ENCODE assay signal across 1 cellular context in the genomic region with DNA sequence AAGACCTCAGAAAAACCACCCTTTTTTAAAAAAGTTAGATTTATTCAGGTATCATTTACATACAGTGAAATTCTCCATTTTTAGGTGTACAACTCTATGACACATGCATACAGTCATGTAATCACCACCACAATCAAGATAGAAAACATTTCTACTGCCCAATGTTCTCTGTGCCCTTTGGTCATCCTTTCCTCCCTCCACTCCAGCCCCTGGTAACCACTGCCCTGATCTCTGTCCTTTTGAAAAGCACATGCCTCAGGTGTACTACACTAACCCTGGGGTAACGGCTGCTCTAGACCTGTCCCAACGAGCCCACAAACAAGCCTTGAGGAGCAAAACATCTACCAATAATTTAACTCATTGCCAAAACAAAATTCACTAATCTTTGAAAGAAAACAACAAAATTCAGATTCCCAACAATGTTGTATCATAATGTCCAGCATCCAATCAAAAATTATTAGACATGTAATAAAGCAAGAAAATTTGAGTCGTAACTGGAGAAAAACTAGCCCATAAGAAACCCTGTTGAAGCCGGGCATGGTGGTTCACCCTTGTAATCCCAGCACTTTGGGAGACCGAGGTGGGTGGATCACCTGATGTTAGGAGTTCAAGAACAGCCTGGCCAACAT.
TF ChIP-seq lines count a peak whose summit lies in the region.

No MANE protein-coding gene starts in this region.

TF ChIP-seq in liver, 16 proteins besides CTCF, POLR2A, EP300 and RAD21 (continued from another document):
- TF ChIP-seq, protein P1, sequence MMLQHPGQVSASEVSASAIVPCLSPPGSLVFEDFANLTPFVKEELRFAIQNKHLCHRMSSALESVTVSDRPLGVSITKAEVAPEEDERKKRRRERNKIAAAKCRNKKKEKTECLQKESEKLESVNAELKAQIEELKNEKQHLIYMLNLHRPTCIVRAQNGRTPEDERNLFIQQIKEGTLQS (IDR thresholded peaks at IDR 0.05): no peak
- no peak for TF ChIP-seq FOXA1 (IDR thresholded peaks at IDR 0.05)
- TF ChIP-seq HNF4A (conservative IDR thresholded peaks at IDR 0.05): peak; percentile 74 to 94
- TF ChIP-seq, protein P2, sequence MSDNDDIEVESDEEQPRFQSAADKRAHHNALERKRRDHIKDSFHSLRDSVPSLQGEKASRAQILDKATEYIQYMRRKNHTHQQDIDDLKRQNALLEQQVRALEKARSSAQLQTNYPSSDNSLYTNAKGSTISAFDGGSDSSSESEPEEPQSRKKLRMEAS (IDR thresholded peaks at IDR 0.05): peak; percentile 90
- TF ChIP-seq FOXA2 (IDR thresholded peaks at IDR 0.05): peak; percentile 51
- no peak for TF ChIP-seq REST (IDR thresholded peaks at IDR 0.05)
- TF ChIP-seq RXRA (IDR thresholded peaks at IDR 0.05): peak; percentile 70 to 96
- no peak for TF ChIP-seq GABPA (IDR thresholded peaks at IDR 0.05 in 1 of 2, conservative IDR thresholded peaks at IDR 0.05 in 1 of 2)
- TF ChIP-seq TAF1 (conservative IDR thresholded peaks at IDR 0.05): no peak
- peak; percentile 78 for TF ChIP-seq SP1 (IDR thresholded peaks at IDR 0.05)
- peak in 1 of 2 donors; percentile 75 for TF ChIP-seq JUND (IDR thresholded peaks at IDR 0.05)
- no peak for TF ChIP-seq YY1 (IDR thresholded peaks at IDR 0.05)
